ENCODE assay signal across 27 cellular contexts in the genomic region with DNA sequence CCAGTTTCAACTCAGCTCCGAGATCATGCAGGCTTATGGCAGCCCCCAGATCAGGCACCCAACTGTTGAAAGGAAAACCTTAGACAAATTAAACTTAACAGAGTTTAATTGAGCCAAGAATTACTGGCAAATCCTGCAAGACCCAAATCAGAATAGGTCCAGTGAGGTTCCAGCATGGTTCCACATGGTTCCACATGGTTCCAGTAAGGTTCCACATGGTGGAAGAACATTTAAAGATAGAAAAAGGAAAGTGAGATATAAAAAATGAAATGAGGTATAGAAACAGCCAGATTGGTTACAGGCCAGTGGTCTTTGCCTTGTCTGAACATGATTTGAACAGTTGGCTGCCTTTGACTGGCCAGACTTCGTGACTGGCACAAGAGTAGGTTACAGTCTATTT.
"Had no signal": no experiment of that assay in that cellular context is flagged by ENCODE, and none has a peak within 500 bp of the region (broad histone marks: within the 10 kb centered on the region; RNA-seq: fewer than 3 reads in every experiment).

No MANE protein-coding gene starts in this region.

- DNase-seq: stimulated activated CD4-positive, alpha-beta T cell treated with anti-CD3 and anti-CD28 coated beads, Interleukin-2, amount 100 ng/mL, for 48 hours; stimulated activated CD4-positive, alpha-beta T cell treated with anti-CD3 and anti-CD28 coated beads, Interleukin-4, amount 100 ng/mL, for 1 hour; stimulated activated CD4-positive, alpha-beta T cell treated with anti-CD3 and anti-CD28 coated beads, Interleukin-4, amount 100 ng/mL, for 24 hours; stimulated activated CD4-positive, alpha-beta T cell treated with anti-CD3 and anti-CD28 coated beads, Interleukin-4, amount 100 ng/mL, for 4 hours; stimulated activated CD8-positive, alpha-beta memory T cell treated with anti-CD3 and anti-CD28 coated beads, Interleukin-4, amount 100 ng/mL, for 48 hours; stimulated activated naive B cell treated with anti-CD40 and anti-IgM and Interleukin-4, amounts not matched to agents 10 μg/mL and 1 μg/mL and 100 μg/mL, for 72 hours; stimulated activated naive CD4-positive, alpha-beta T cell; stimulated activated naive CD4-positive, alpha-beta T cell treated with Interleukin-2 at 50 U/mL for 16 hours; stimulated activated naive CD8-positive, alpha-beta T cell treated with anti-CD3 and anti-CD28 coated beads, Interleukin-15, amount 100 ng/mL, for 72 hours; stimulated activated naive CD8-positive, alpha-beta T cell treated with anti-CD3 and anti-CD28 coated beads, Interleukin-15, Interleukin-2, amounts not matched to agents 100 U/mL and 50 U/mL, for 24 hours; stomach; substantia nigra; testis; thyroid gland; tibial artery; transverse colon; trophoblast cell; upper lobe of left lung; upper lobe of right lung; uterus had no signal

- H3K9me3 ChIP-seq: stomach, suprapubic skin, testis, thoracic aorta, thyroid gland, tibial artery, tibial nerve, transverse colon, upper lobe of left lung, upper lobe of right lung, uterus, vagina had no signal

- H3K36me3 ChIP-seq: stomach, suprapubic skin, thoracic aorta, thyroid gland, tibial artery, tibial nerve, transverse colon, upper lobe of left lung, upper lobe of right lung, uterus, vagina had no signal

- FAIRE-seq: urothelium cell line had no signal

- H3K4me1 ChIP-seq: stomach, suprapubic skin, testis, tibial artery, tibial nerve, transverse colon, upper lobe of left lung, upper lobe of right lung, uterus, vagina had no signal

- H3K27me3 ChIP-seq: stomach, suprapubic skin, testis, thyroid gland, tibial artery, tibial nerve, transverse colon, upper lobe of left lung, upper lobe of right lung, uterus, vagina had no signal

- H3K27ac ChIP-seq: stomach, suprapubic skin, testis, thoracic aorta, thyroid gland, tibial artery, tibial nerve, transverse colon, upper lobe of left lung, upper lobe of right lung, uterus, vagina had no signal

- H3K4me3 ChIP-seq: stomach, suprapubic skin, testis, thoracic aorta, thyroid gland, tibial artery, tibial nerve, transverse colon, upper lobe of left lung, upper lobe of right lung, uterus, vagina had no signal

- ATAC-seq: stimulated activated effector memory CD8-positive, alpha-beta T cell treated with anti-CD3 and anti-CD28 coated beads, Interleukin-12 subunit alpha, Interleukin-12 subunit beta, amount 100 ng/mL, for 72 hours; stimulated activated memory B cell treated with anti-CD40 and anti-IgM and Interleukin-4, amounts not matched to agents 10 μg/mL and 1 μg/mL and 100 μg/mL, for 72 hours; stimulated activated naive B cell treated with anti-CD40 and anti-IgM and Interleukin-4, amounts not matched to agents 10 μg/mL and 1 μg/mL and 100 μg/mL, for 72 hours; stimulated activated naive CD8-positive, alpha-beta T cell treated with anti-CD3 and anti-CD28 coated beads, Interleukin-15, amount 100 ng/mL, for 72 hours; stimulated activated naive CD8-positive, alpha-beta T cell treated with anti-CD3 and anti-CD28 coated beads, Interleukin-15, Interleukin-2, amounts not matched to agents 100 U/mL and 50 U/mL, for 24 hours; upper lobe of right lung had no signal
